Comparison of ENCODE assay signal across 11 cellular contexts in genomic region chr3:182969277-182969676, GRCh38. TPM values are rescaled to one million over a fixed set of nuclear protein-coding genes. Genes with fewer than 3 reads are reported as not detected.
DNase-seq lines count a peak whose midpoint lies in the region; ATAC-seq and TF ChIP-seq lines count a peak whose summit lies in the region.
"Had no signal": no experiment of that assay in that cellular context is flagged by ENCODE, and none has a peak within 500 bp of the region (broad histone marks: within the 10 kb centered on the region; RNA-seq: fewer than 3 reads in every experiment).

No MANE protein-coding gene starts in this region.

- H3K4me3 ChIP-seq in cardiac muscle cell (no peak overlapping the region), right cardiac atrium (ENCODE audit: low read length) (no peak overlapping the region), fibroblast of villous mesenchyme (ENCODE audit: low read depth, low read length) (no peak overlapping the region), heart right ventricle (no peak overlapping the region)

- intact Hi-C loops in right cardiac atrium (cut with DNase I), result no loop called here
- intact Hi-C loops in heart right ventricle (cut with DNase I), result no loop called here

- no peaks in the 10 kb centered on the region for H3K4me1 ChIP-seq in cardiac muscle cell (ENCODE audit: low read depth)
- peaks cover 3% of the 10 kb centered on the region for H3K4me1 ChIP-seq in right cardiac atrium (ENCODE audit: control insufficient read depth, insufficient read depth, low read length)
- peaks cover 0 to 34% (median 17%) of the 10 kb centered on the region in 9 donors for H3K4me1 ChIP-seq in heart right ventricle

- H3K36me3 ChIP-seq in cardiac muscle cell (no peaks in the 10 kb centered on the region), heart right ventricle (peaks cover 0 to 4% (median 0%) of the 10 kb centered on the region in 9 donors)

- no peaks in the 10 kb centered on the region for H3K36me3 Mint-ChIP-seq in T-helper 17 cell (ENCODE audit: low read depth)

- peak overlapping the region; percentile 6 for H3K27ac ChIP-seq in cardiac muscle cell
- no peak overlapping the region for H3K27ac ChIP-seq in right cardiac atrium (ENCODE audit: low read length)
- H3K27ac ChIP-seq in heart right ventricle, result no peak overlapping the region

- DNase-seq in cardiac muscle cell (ENCODE audit: low read depth in 1 of 2, low spot score in 1 of 2) (peak in 1 of 2 donors; percentile 44), right cardiac atrium (no peak), T-helper 17 cell (no peak), fibroblast of villous mesenchyme (ENCODE audit: low read depth) (peak; percentile 56), middle frontal gyrus (ENCODE audit: extremely low spot score, low spot score) (no peak), heart right ventricle (no peak)
- no peak for DNase-seq in stimulated activated naive CD4-positive, alpha-beta T cell (lab: John Stamatoyannopoulos, UW)
- DNase-seq: COR-L47; small intestine; stimulated activated naive CD4-positive, alpha-beta T cell treated with Interleukin-2 at 50 U/mL for 16 hours had no signal

- peaks cover 37% of the 10 kb centered on the region for H3K4me1 Mint-ChIP-seq in T-helper 17 cell

- H3K27ac Mint-ChIP-seq in T-helper 17 cell, result peak overlapping the region; percentile 19

- H3K27me3 Mint-ChIP-seq in T-helper 17 cell, result no peaks in the 10 kb centered on the region

- H3K4me3 Mint-ChIP-seq in T-helper 17 cell, result no peak overlapping the region

- H3K9me3 ChIP-seq in cardiac muscle cell (ENCODE audit: low read depth) (no peaks in the 10 kb centered on the region), right cardiac atrium (ENCODE audit: control insufficient read depth, low read length) (no peaks in the 10 kb centered on the region), T-helper 17 cell (ENCODE audit: control insufficient read depth, low read length, poor library complexity, severe bottlenecking) (no peaks in the 10 kb centered on the region), heart right ventricle (no peaks in the 10 kb centered on the region)

- ATAC-seq in right cardiac atrium, result no peak
- no peak for ATAC-seq in T-helper 17 cell
- no peak for ATAC-seq in HG02981 (IDR thresholded peaks at IDR 0.05; ENCODE audit: unreplicated experiment)
- ATAC-seq in heart right ventricle, result no peak

- TF ChIP-seq CTCF in cardiac muscle cell (IDR thresholded peaks at IDR 0.05; ENCODE audit: low read depth, low read length) (no peak), fibroblast of villous mesenchyme (IDR thresholded peaks at IDR 0.05; ENCODE audit: insufficient read depth, low read depth, low read length) (no peak), heart right ventricle (IDR thresholded peaks at IDR 0.05) (no peak)

- no peaks in the 10 kb centered on the region for H3K27me3 ChIP-seq in cardiac muscle cell
- no peaks in the 10 kb centered on the region for H3K27me3 ChIP-seq in right cardiac atrium (ENCODE audit: control insufficient read depth, insufficient read depth)
- no peaks in the 10 kb centered on the region for H3K27me3 ChIP-seq in heart right ventricle

RNA-seq across cellular contexts. Expression of gene DCUN1D1, which starts 11.1 kb away (rescaled TPM):
- total RNA-seq in cardiac muscle cell (22.8 and 31.1 TPM in 2 replicates), right cardiac atrium (10 to 100 TPM; 38.5 to 46.4 (median 44.6) TPM), T-helper 17 cell (10 to 100 TPM; 32.7 to 51.5 TPM), fibroblast of villous mesenchyme (23.2 and 40.2 TPM in 2 replicates), heart right ventricle (10 to 100 TPM; 30.7 to 45.2 (median 36.5) TPM)
- polyA plus RNA-seq in cardiac muscle cell (28.4 and 33.2 TPM in 2 replicates), right cardiac atrium (9.0 TPM), heart right ventricle (1 to 10 TPM; 7.9 to 8.2 TPM)
